13 cellular contexts compared by ENCODE assay signal in the genomic region with DNA sequence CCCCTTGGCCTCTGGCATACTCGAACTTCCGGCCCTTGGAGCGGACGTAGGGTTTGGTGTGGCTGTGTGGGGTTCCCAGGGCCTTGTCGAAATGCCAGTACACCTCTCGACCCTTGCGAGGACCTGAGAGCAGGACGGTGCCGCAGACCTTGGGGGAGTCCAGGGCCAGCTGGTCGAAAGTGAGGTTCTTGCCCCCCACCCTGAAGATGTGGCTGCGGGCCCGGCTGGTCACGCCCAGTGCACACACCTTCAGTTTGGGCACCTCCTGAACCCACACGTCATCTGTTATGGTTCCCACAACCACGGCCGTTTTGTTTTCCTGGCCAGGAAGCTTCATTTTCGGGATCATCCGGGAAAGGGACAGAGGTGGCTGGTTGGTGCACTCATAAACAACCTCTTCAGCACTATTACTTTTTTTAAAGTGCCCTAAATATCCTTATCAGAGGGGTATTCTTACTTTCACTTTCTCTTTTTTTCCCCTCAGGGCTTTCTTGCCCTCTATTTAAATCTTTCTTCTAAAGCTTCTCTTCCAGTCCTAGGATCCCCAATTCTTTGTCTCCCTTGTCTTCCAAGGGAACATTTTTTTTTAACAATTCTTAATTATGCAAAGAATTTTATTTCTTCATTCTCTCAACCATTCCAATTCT. TPM values are rescaled to one million over a fixed set of nuclear protein-coding genes. Genes with fewer than 3 reads are reported as not detected.
A peak's percentile ranks its signal among the peaks of the same experiment; 100 is the strongest.
DNase-seq lines count a peak whose midpoint lies in the region; ATAC-seq and TF ChIP-seq lines count a peak whose summit lies in the region.
"Had no signal": no experiment of that assay in that cellular context is flagged by ENCODE, and none has a peak within 500 bp of the region (broad histone marks: within the 10 kb centered on the region; RNA-seq: fewer than 3 reads in every experiment).

No MANE protein-coding gene starts in this region.

- H4K5ac ChIP-seq in IMR-90 (ENCODE audit: low read depth, low read length) = peak overlapping the region; percentile 48; the same call in 1 of the 2 replicates

- in situ Hi-C loops in IMR-90 (cut with MboI; ENCODE audit: low sequenced_read_pairs) = no loop called here

- H3K9me3 Mint-ChIP-seq in activated naive CD8-positive, alpha-beta T cell treated with anti-CD3 and anti-CD28 coated beads for 36 hours = peaks cover 9% of the 10 kb centered on the region

- dilution Hi-C loops in IMR-90 (cut with HindIII; ENCODE audit: low sequenced_read_pairs, unreplicated experiment) = no loop called here

- peaks cover 24% of the 10 kb centered on the region for H3K4me1 Mint-ChIP-seq in activated naive CD8-positive, alpha-beta T cell treated with anti-CD3 and anti-CD28 coated beads for 36 hours

- H3K4me2 ChIP-seq in IMR-90 (ENCODE audit: low read depth, low read length) = peak overlapping the region; percentile 31; the same call in 1 of the 2 replicates

- H3K36me3 ChIP-seq in IMR-90 (ENCODE audit: control insufficient read depth, insufficient read depth, low read length) (no peaks in the 10 kb centered on the region), neuron (ENCODE audit: insufficient read depth, low read length) (no peaks in the 10 kb centered on the region), colonic mucosa (no peaks in the 10 kb centered on the region)
- H3K36me3 ChIP-seq: brain microvascular endothelial cell, uterus had no signal

- no peaks in the 10 kb centered on the region for H3K27me3 ChIP-seq in IMR-90 (ENCODE audit: control insufficient read depth, insufficient read depth, low read length)
- no peaks in the 10 kb centered on the region for H3K27me3 ChIP-seq in neuron (ENCODE audit: insufficient read depth, low read length)
- H3K27me3 ChIP-seq in colonic mucosa = no peaks in the 10 kb centered on the region
- H3K27me3 ChIP-seq in foreskin keratinocyte = no peaks in the 10 kb centered on the region
- H3K27me3 ChIP-seq: brain microvascular endothelial cell, uterus had no signal

- no TSS peak for BruUV-seq in IMR-90 (replicated peaks; lab: Mats Ljungman, UMichigan)

- H3K9ac ChIP-seq in IMR-90 (ENCODE audit: low read depth, low read length) (no peak overlapping the region), colonic mucosa (ENCODE audit: low read depth in 2 of 2, low read length in 2 of 2) (no peak overlapping the region)

- H2BK120ac ChIP-seq in IMR-90 (ENCODE audit: low read depth, low read length) = no peak overlapping the region

- no peak overlapping the region for H3K4ac ChIP-seq in IMR-90 (ENCODE audit: low read depth, low read length)

- no peaks in the 10 kb centered on the region for H3K9me3 ChIP-seq in IMR-90 (ENCODE audit: control insufficient read depth, insufficient read depth, low read length)
- no peaks in the 10 kb centered on the region for H3K9me3 ChIP-seq in neuron (ENCODE audit: low read length)
- no peaks in the 10 kb centered on the region for H3K9me3 ChIP-seq in colonic mucosa
- H3K9me3 ChIP-seq: uterus had no signal

- H3K27ac ChIP-seq in IMR-90 (ENCODE audit: insufficient read depth, low read length) (no peak overlapping the region), colonic mucosa (no peak overlapping the region), foreskin keratinocyte (no peak overlapping the region)
- H3K27ac ChIP-seq: brain microvascular endothelial cell had no signal

- no peak for TF ChIP-seq RAD21 in IMR-90 (IDR thresholded peaks at IDR 0.05; ENCODE audit: low read length)

- DNase-seq in DMS53 treated with DMSO at 0.1 percent for 48 hours (lab: John Stamatoyannopoulos, UW; ENCODE audit: unreplicated experiment) (peak; percentile 4), IMR-90 (no peak), colonic mucosa (no peak), foreskin keratinocyte (no peak)
- DNase-seq in activated naive CD8-positive, alpha-beta T cell treated with anti-CD3 and anti-CD28 coated beads for 36 hours = no peak
- DNase-seq: brain microvascular endothelial cell, DMS 273 treated with DMSO at 0.1 percent for 48 hours, midbrain, NCI-H524 treated with DMSO at 0.1 percent for 48 hours, uterus had no signal

- H3K27me3 Mint-ChIP-seq in activated naive CD8-positive, alpha-beta T cell treated with anti-CD3 and anti-CD28 coated beads for 36 hours = no peaks in the 10 kb centered on the region

- H3K14ac ChIP-seq in IMR-90 (replicated peaks; ENCODE audit: low read depth, low read length) = no peak overlapping the region

- no peak overlapping the region for H2BK15ac ChIP-seq in IMR-90 (ENCODE audit: low read depth, low read length)

- no peak overlapping the region for H3K23ac ChIP-seq in IMR-90 (ENCODE audit: low read depth, low read length)

- H3K4me3 ChIP-seq in IMR-90 (ENCODE audit: insufficient read depth, low read depth, low read length) = no peak overlapping the region
- H3K4me3 ChIP-seq in neuron (ENCODE audit: low read length) = no peak overlapping the region
- H3K4me3 ChIP-seq in colonic mucosa = no peak overlapping the region
- H3K4me3 ChIP-seq: uterus had no signal

- no peak for TF ChIP-seq POLR2A in IMR-90 (IDR thresholded peaks at IDR 0.05; ENCODE audit: low read depth, low read length)

- H2AK9ac ChIP-seq in IMR-90 (replicated peaks; ENCODE audit: low read depth, low read length, poor library complexity) = no peak overlapping the region

- no peak overlapping the region for H3K56ac ChIP-seq in IMR-90 (ENCODE audit: extremely low read depth, insufficient read depth, low read length)

- no peak overlapping the region for H2AK5ac ChIP-seq in IMR-90 (ENCODE audit: low read depth, low read length)

- no peak overlapping the region for H2BK5ac ChIP-seq in IMR-90 (ENCODE audit: low read depth, low read length, poor library complexity, severe bottlenecking)

- 95% methylated on average over 4 of the region's 18 CpGs; no CpG with 5 or more reads in 1 of the 2 experiments for WGBS in IMR-90 (ENCODE audit: extremely low coverage in 2 of 2, insufficient read length in 1 of 2), 2 experiments

- H4K8ac ChIP-seq in IMR-90 (ENCODE audit: low read depth in 2 of 2, low read length in 2 of 2) = no peak overlapping the region

- H2AFZ ChIP-seq in IMR-90 (replicated peaks; ENCODE audit: low read length, poor library complexity) = peak overlapping the region; percentile 14
- H2AFZ ChIP-seq in neuron (ENCODE audit: low read depth, low read length) = peak overlapping the region; percentile 4

- no peak for ATAC-seq in IMR-90 (ENCODE audit: low read depth)
- ATAC-seq in foreskin keratinocyte = no peak
- ATAC-seq in HG02970 (IDR thresholded peaks at IDR 0.05; ENCODE audit: low FRiP score, unreplicated experiment) = no peak
- no peak for ATAC-seq in GM21825 (IDR thresholded peaks at IDR 0.05; ENCODE audit: unreplicated experiment)

- no peak overlapping the region for H3K18ac ChIP-seq in IMR-90 (ENCODE audit: low read depth, low read length)

- peaks cover 13% of the 10 kb centered on the region for H3K36me3 Mint-ChIP-seq in activated naive CD8-positive, alpha-beta T cell treated with anti-CD3 and anti-CD28 coated beads for 36 hours

- intact Hi-C loops in IMR-90 (cut with micrococcal nuclease) = no loop called here
- intact Hi-C loops in colonic mucosa (cut with DNase I) = no loop called here

- CTCF ChIA-PET in IMR-90 (lab: Yijun Ruan, JAX) = interaction anchor here (0.7 kb wide), 1 partner anchor 553 kb away, joined by 3 read pairs; no protein-coding TSS in a partner anchor

- no peak overlapping the region for H3K4me3 Mint-ChIP-seq in activated naive CD8-positive, alpha-beta T cell treated with anti-CD3 and anti-CD28 coated beads for 36 hours

- H3K4me1 ChIP-seq in IMR-90 (ENCODE audit: control insufficient read depth, insufficient read depth, low read length) (peaks cover 9% of the 10 kb centered on the region), neuron (ENCODE audit: insufficient read depth, low read length) (peaks cover 11% of the 10 kb centered on the region), colonic mucosa (no peaks in the 10 kb centered on the region), foreskin keratinocyte (no peaks in the 10 kb centered on the region)
- H3K4me1 ChIP-seq: uterus had no signal

- no peaks in the 10 kb centered on the region for H3K79me1 ChIP-seq in IMR-90 (ENCODE audit: low read depth in 1 of 2, low read length in 2 of 2)

- H4K91ac ChIP-seq in IMR-90 (ENCODE audit: insufficient read depth, low read depth, low read length) = no peak overlapping the region

- H4K20me1 ChIP-seq in IMR-90 (ENCODE audit: insufficient read depth, low read length) = no peaks in the 10 kb centered on the region

- no peak overlapping the region for H2BK20ac ChIP-seq in IMR-90 (ENCODE audit: low read depth, low read length)

- POLR2A ChIA-PET in IMR-90 (lab: Charles Lee; ENCODE audit: unreplicated experiment) = no interaction called here

- TF ChIP-seq CTCF in IMR-90 (conservative IDR thresholded peaks at IDR 0.05; ENCODE audit: low read depth, low read length) (no peak), colonic mucosa (IDR thresholded peaks at IDR 0.05) (no peak), foreskin keratinocyte (conservative IDR thresholded peaks at IDR 0.05) (no peak)

- no peaks in the 10 kb centered on the region for H3K9me1 ChIP-seq in IMR-90 (ENCODE audit: insufficient read depth, low read length)

- H3K27ac Mint-ChIP-seq in activated naive CD8-positive, alpha-beta T cell treated with anti-CD3 and anti-CD28 coated beads for 36 hours = peak overlapping the region; percentile 57

TF ChIP-seq in IMR-90, 13 proteins besides CTCF, POLR2A, EP300 and RAD21 (continues in another document):
- TF ChIP-seq NFE2L2 (IDR thresholded peaks at IDR 0.05; ENCODE audit: low read depth, low read length) (no peak), MAZ (IDR thresholded peaks at IDR 0.05; ENCODE audit: borderline replicate concordance, low read depth, low read length) (no peak), MXI1 (IDR thresholded peaks at IDR 0.05; ENCODE audit: borderline replicate concordance, low read depth, low read length) (no peak), BHLHE40 (IDR thresholded peaks at IDR 0.05; ENCODE audit: low read depth, low read length) (no peak), FOS (IDR thresholded peaks at IDR 0.05; ENCODE audit: low read depth, low read length) (no peak), RFX5 (IDR thresholded peaks at IDR 0.05; ENCODE audit: low read depth, low read length) (no peak)
- TF ChIP-seq, protein P1, sequence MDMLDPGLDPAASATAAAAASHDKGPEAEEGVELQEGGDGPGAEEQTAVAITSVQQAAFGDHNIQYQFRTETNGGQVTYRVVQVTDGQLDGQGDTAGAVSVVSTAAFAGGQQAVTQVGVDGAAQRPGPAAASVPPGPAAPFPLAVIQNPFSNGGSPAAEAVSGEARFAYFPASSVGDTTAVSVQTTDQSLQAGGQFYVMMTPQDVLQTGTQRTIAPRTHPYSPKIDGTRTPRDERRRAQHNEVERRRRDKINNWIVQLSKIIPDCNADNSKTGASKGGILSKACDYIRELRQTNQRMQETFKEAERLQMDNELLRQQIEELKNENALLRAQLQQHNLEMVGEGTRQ (IDR thresholded peaks at IDR 0.05; ENCODE audit: low read depth, low read length) = no peak

RNA-seq across cellular contexts. Expression of a gene that starts 44.9 kb away (rescaled TPM):
- 11.5 and 35.0 TPM in 2 replicates for total RNA-seq in IMR-90 (2012; rRNA removed)
- polyA plus RNA-seq in IMR-90 (2012; rRNA removed) = 33.9 and 45.8 TPM in 2 replicates
- 10.7 and 13.2 TPM in 2 replicates for polyA plus RNA-seq in IMR-90 (2012; cell fraction: cytosol; rRNA removed)
- 2.5 and 27.8 TPM in 2 replicates for polyA plus RNA-seq in IMR-90 (2012; cell fraction: nucleus; rRNA removed; ENCODE audit: low replicate concordance)
- total RNA-seq in activated naive CD8-positive, alpha-beta T cell treated with anti-CD3 and anti-CD28 coated beads for 36 hours = 10 to 100 TPM; 25.7 to 27.0 TPM
- total RNA-seq in colonic mucosa = 10 to 100 TPM; 46.3 to 57.7 TPM
- total RNA-seq in foreskin keratinocyte = 43.5 and 49.6 TPM in 2 replicates
- 27.3 and 36.0 TPM in 2 replicates for polyA plus RNA-seq in foreskin keratinocyte
